16 cellular contexts compared by ENCODE assay signal in the genomic region with DNA sequence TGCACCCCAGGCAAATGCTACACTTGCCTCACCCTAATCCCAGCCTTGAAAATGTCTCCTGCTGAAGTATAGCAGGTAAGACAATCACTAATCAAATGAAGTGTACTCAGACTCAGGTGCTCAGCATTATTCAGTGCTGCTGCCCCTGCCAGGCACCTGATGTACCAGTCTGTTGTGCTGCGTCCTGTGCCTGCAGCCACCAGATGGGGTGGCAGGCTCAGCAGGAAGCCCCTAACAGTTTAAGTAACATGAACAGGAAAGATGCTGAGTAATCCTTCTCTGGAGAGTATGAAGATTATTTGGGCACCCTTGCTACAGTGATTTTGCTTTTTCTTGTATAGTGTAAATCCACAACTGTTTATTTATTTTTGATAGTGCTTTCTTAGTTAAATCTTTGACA.
A peak's percentile ranks its signal among the peaks of the same experiment; 100 is the strongest.
DNase-seq lines count a peak whose midpoint lies in the region; ATAC-seq and TF ChIP-seq lines count a peak whose summit lies in the region.
"Had no signal": no experiment of that assay in that cellular context is flagged by ENCODE, and none has a peak within 500 bp of the region (broad histone marks: within the 10 kb centered on the region; RNA-seq: fewer than 3 reads in every experiment).

No MANE protein-coding gene starts in this region.

- ATAC-seq in WTC11 (peak; percentile 62), HG02763 (IDR thresholded peaks at IDR 0.05; ENCODE audit: unreplicated experiment) (no peak), HG03432 (IDR thresholded peaks at IDR 0.05; ENCODE audit: unreplicated experiment) (no peak)
- ATAC-seq: left colon had no signal

- intact Hi-C loops in MCF 10A (cut with micrococcal nuclease) (no loop called here), breast epithelium (cut with DNase I; ENCODE audit: low total_unique reads) (no loop called here)

- H3K4me1 Mint-ChIP-seq in MCF 10A (ENCODE audit: insufficient read depth, unreplicated experiment): no peaks in the 10 kb centered on the region
- peaks cover 29% of the 10 kb centered on the region for H3K4me1 Mint-ChIP-seq in WTC11

- TF ChIP-seq CTCF in MCF 10A (IDR thresholded peaks at IDR 0.05; ENCODE audit: unreplicated experiment): no peak
- no peak for TF ChIP-seq CTCF in breast epithelium (IDR thresholded peaks at IDR 0.05)
- TF ChIP-seq CTCF in NB4 (IDR thresholded peaks at IDR 0.05; ENCODE audit: low read depth, low read length): peak; percentile 4
- no peak for TF ChIP-seq CTCF in WTC11 (IDR thresholded peaks at IDR 0.05)

- peaks cover 0 to 8% of the 10 kb centered on the region in 2 donors for H3K9me3 ChIP-seq in breast epithelium

- H3K4me3 Mint-ChIP-seq in MCF 10A (ENCODE audit: unreplicated experiment) (no peak overlapping the region), WTC11 (no peak overlapping the region)
- H3K4me3 Mint-ChIP-seq: HFFc6 had no signal

- no TSS peak for BruUV-seq in MCF 10A (replicated peaks; lab: Mats Ljungman, UMichigan)

- peak; percentile 30 for DNase-seq in MCF 10A (ENCODE audit: unreplicated experiment)
- DNase-seq in breast epithelium (ENCODE audit: low spot score in 2 of 2): no peak
- DNase-seq in NB4 (ENCODE audit: low read depth): peak; percentile 12
- no peak for DNase-seq in WTC11 (ENCODE audit: low spot score)
- DNase-seq in HuH-7 (ENCODE audit: low spot score): no peak
- DNase-seq in activated gamma-delta T cell (lab: John Stamatoyannopoulos, UW): no peak
- DNase-seq: activated CD4-positive, alpha-beta T cell treated with anti-CD3 and anti-CD28 coated beads for 4 hours; activated gamma-delta T cell treated with Interleukin-2 at 50 U/mL for 16 hours; foreskin fibroblast; HFFc6; left colon; NCI-H146; Right ventricle myocardium superior; stimulated activated naive CD4-positive, alpha-beta T cell treated with Interleukin-2 at 50 U/mL for 16 hours had no signal

- no peaks in the 10 kb centered on the region for H3K4me1 ChIP-seq in breast epithelium

- H3K36me3 Mint-ChIP-seq in MCF 10A (ENCODE audit: insufficient read depth, unreplicated experiment): no peaks in the 10 kb centered on the region
- H3K36me3 Mint-ChIP-seq in WTC11: no peaks in the 10 kb centered on the region

- H3K9me3 Mint-ChIP-seq in MCF 10A (ENCODE audit: unreplicated experiment) (no peaks in the 10 kb centered on the region), WTC11 (peaks cover 21% of the 10 kb centered on the region)

- H3K27ac Mint-ChIP-seq in MCF 10A (ENCODE audit: low read depth, unreplicated experiment) (no peak overlapping the region), WTC11 (no peak overlapping the region)
- H3K27ac Mint-ChIP-seq: HFFc6 had no signal

- no peaks in the 10 kb centered on the region for H3K27me3 ChIP-seq in breast epithelium

- no peaks in the 10 kb centered on the region for H3K36me3 ChIP-seq in breast epithelium

- TF ChIP-seq POLR2A in breast epithelium (IDR thresholded peaks at IDR 0.05): no peak
- TF ChIP-seq POLR2A in NB4 (IDR thresholded peaks at IDR 0.05; ENCODE audit: extremely low read depth, insufficient read length): no peak

- H3K27ac ChIP-seq in breast epithelium: no peak overlapping the region

- CTCF ChIA-PET in MCF 10A (lab: Yijun Ruan, JAX): interaction anchor here (0.6 to 1.1 kb wide), 2 partner anchors 66 to 265 kb away, joined by 3 to 5 read pairs; no protein-coding TSS in a partner anchor
- CTCF ChIA-PET in WTC11 (lab: Charles Lee): no interaction called here

- POLR2A ChIA-PET in MCF 10A (lab: Yijun Ruan, JAX) (no interaction called here), WTC11 (lab: Charles Lee) (no interaction called here)

- no peaks in the 10 kb centered on the region for H3K27me3 Mint-ChIP-seq in MCF 10A (ENCODE audit: insufficient read depth, unreplicated experiment)
- no peaks in the 10 kb centered on the region for H3K27me3 Mint-ChIP-seq in WTC11 (ENCODE audit: low read depth)

- H3K4me3 ChIP-seq in breast epithelium (no peak overlapping the region), NB4 (ENCODE audit: low read depth, low read length) (no peak overlapping the region)

TF ChIP-seq in WTC11, 78 proteins besides CTCF, POLR2A, EP300 and RAD21:
- TF ChIP-seq ETV6 (CRISPR knock-in tag; IDR thresholded peaks at IDR 0.05) (no peak), FOXK1 (CRISPR knock-in tag; IDR thresholded peaks at IDR 0.05) (no peak), ZNF138 (CRISPR knock-in tag; conservative IDR thresholded peaks at IDR 0.05) (no peak), NFATC4 (CRISPR knock-in tag; IDR thresholded peaks at IDR 0.05) (no peak), TEAD1 (CRISPR knock-in tag; IDR thresholded peaks at IDR 0.05) (no peak), SMAD4 (CRISPR knock-in tag; IDR thresholded peaks at IDR 0.05) (no peak), ZNF317 (CRISPR knock-in tag; IDR thresholded peaks at IDR 0.05; ENCODE audit: borderline replicate concordance, low read depth) (no peak), CREB1 (CRISPR knock-in tag; IDR thresholded peaks at IDR 0.05) (no peak)
- TF ChIP-seq, protein P1, sequence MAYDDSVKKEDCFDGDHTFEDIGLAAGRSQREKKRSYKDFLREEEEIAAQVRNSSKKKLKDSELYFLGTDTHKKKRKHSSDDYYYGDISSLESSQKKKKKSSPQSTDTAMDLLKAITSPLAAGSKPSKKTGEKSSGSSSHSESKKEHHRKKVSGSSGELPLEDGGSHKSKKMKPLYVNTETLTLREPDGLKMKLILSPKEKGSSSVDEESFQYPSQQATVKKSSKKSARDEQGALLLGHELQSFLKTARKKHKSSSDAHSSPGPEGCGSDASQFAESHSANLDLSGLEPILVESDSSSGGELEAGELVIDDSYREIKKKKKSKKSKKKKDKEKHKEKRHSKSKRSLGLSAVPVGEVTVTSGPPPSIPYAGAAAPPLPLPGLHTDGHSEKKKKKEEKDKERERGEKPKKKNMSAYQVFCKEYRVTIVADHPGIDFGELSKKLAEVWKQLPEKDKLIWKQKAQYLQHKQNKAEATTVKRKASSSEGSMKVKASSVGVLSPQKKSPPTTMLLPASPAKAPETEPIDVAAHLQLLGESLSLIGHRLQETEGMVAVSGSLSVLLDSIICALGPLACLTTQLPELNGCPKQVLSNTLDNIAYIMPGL (CRISPR knock-in tag; IDR thresholded peaks at IDR 0.05): no peak
- TF ChIP-seq, protein P2, sequence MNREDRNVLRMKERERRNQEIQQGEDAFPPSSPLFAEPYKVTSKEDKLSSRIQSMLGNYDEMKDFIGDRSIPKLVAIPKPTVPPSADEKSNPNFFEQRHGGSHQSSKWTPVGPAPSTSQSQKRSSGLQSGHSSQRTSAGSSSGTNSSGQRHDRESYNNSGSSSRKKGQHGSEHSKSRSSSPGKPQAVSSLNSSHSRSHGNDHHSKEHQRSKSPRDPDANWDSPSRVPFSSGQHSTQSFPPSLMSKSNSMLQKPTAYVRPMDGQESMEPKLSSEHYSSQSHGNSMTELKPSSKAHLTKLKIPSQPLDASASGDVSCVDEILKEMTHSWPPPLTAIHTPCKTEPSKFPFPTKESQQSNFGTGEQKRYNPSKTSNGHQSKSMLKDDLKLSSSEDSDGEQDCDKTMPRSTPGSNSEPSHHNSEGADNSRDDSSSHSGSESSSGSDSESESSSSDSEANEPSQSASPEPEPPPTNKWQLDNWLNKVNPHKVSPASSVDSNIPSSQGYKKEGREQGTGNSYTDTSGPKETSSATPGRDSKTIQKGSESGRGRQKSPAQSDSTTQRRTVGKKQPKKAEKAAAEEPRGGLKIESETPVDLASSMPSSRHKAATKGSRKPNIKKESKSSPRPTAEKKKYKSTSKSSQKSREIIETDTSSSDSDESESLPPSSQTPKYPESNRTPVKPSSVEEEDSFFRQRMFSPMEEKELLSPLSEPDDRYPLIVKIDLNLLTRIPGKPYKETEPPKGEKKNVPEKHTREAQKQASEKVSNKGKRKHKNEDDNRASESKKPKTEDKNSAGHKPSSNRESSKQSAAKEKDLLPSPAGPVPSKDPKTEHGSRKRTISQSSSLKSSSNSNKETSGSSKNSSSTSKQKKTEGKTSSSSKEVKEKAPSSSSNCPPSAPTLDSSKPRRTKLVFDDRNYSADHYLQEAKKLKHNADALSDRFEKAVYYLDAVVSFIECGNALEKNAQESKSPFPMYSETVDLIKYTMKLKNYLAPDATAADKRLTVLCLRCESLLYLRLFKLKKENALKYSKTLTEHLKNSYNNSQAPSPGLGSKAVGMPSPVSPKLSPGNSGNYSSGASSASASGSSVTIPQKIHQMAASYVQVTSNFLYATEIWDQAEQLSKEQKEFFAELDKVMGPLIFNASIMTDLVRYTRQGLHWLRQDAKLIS (CRISPR knock-in tag; IDR thresholded peaks at IDR 0.05; ENCODE audit: borderline replicate concordance): no peak
- TF ChIP-seq, protein P3, sequence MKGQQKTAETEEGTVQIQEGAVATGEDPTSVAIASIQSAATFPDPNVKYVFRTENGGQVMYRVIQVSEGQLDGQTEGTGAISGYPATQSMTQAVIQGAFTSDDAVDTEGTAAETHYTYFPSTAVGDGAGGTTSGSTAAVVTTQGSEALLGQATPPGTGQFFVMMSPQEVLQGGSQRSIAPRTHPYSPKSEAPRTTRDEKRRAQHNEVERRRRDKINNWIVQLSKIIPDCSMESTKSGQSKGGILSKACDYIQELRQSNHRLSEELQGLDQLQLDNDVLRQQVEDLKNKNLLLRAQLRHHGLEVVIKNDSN (CRISPR knock-in tag; IDR thresholded peaks at IDR 0.05): no peak
- TF ChIP-seq, protein P4, sequence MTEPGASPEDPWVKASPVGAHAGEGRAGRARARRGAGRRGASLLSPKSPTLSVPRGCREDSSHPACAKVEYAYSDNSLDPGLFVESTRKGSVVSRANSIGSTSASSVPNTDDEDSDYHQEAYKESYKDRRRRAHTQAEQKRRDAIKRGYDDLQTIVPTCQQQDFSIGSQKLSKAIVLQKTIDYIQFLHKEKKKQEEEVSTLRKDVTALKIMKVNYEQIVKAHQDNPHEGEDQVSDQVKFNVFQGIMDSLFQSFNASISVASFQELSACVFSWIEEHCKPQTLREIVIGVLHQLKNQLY (CRISPR knock-in tag; IDR thresholded peaks at IDR 0.05): no peak
TF ChIP-seq in WTC11: peak in this region for 0.

Comparison
In these comparisons a context has a peak if more than half of its experiments do, and no peak if none do; other contexts are left out.
1. DNase-seq: peak in MCF 10A (single experiment) and NB4 (single experiment); none in breast epithelium (0 of 2), WTC11 (single experiment), HuH-7 (single experiment) and activated gamma-delta T cell (single experiment).